15 cellular contexts compared by ENCODE assay signal in the genomic region with DNA sequence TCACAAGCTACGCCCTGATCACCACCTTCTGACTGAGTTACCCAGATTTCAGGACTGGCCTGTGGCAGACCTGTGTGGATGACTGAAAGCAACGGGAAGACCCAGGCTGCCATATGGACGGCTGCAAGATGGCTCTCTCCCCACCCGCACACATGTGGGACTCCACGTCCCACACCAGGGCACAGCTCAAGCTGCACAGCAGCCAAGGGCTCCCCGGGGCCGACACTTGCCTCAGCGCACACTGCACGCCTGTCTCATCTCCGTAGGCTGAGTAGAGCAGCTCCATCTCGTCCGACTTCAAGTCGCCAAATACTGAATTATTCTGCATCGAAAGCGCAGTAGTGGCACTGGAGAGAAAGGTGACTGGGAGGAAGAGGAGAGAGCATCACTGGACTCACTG. TPM values are rescaled to one million over a fixed set of nuclear protein-coding genes. Genes with fewer than 3 reads are reported as not detected.
DNase-seq lines count a peak whose midpoint lies in the region; ATAC-seq, FAIRE-seq and TF ChIP-seq lines count a peak whose summit lies in the region.
"Had no signal": no experiment of that assay in that cellular context is flagged by ENCODE, and none has a peak within 500 bp of the region (broad histone marks: within the 10 kb centered on the region; RNA-seq: fewer than 3 reads in every experiment).

No MANE protein-coding gene starts in this region.

- POLR2A ChIA-PET in SK-N-SH (lab: Yijun Ruan, JAX) = interaction anchor here (0.6 kb wide), 1 partner anchor 8 kb away, joined by 3 read pairs; no protein-coding TSS in a partner anchor

- no peak overlapping the region for H4K91ac ChIP-seq in trophoblast cell (ENCODE audit: low read depth, low read length)

- H2BK12ac ChIP-seq in trophoblast cell (ENCODE audit: low read length) = no peak overlapping the region

- H3K4me3 Mint-ChIP-seq in T-helper 17 cell = no peak overlapping the region
- no peak overlapping the region for H3K4me3 Mint-ChIP-seq in stimulated activated memory B cell treated with anti-CD40 and anti-IgM and Interleukin-4, amounts not matched to agents 10 μg/mL and 1 μg/mL and 100 μg/mL, for 72 hours

- H3K9ac ChIP-seq in SK-N-SH (no peak overlapping the region), trophoblast cell (ENCODE audit: low read length) (no peak overlapping the region)
- H3K9ac ChIP-seq: BLaER1 had no signal

- ATAC-seq in SK-N-SH treated with all-trans-retinoic acid at 6 μM for 48 hours (no peak), T-helper 17 cell (no peak), esophagus mucosa (peak; percentile 10), GM18870 (IDR thresholded peaks at IDR 0.05; ENCODE audit: unreplicated experiment) (no peak)
- ATAC-seq in stimulated activated memory B cell treated with anti-CD40 and anti-IgM and Interleukin-4, amounts not matched to agents 10 μg/mL and 1 μg/mL and 100 μg/mL, for 72 hours = no peak
- ATAC-seq: HCT116 had no signal

- H2AK5ac ChIP-seq in trophoblast cell (ENCODE audit: low read length) = no peak overlapping the region

- no peak for TF ChIP-seq EP300 in SK-N-SH (IDR thresholded peaks at IDR 0.05; ENCODE audit: borderline replicate concordance in 1 of 2, low read depth in 1 of 2, low read length in 1 of 2)

- WGBS in SK-N-SH (ENCODE audit: low lambda C conversion rate) = 97% methylated on average over 12 of the region's 15 CpGs
- WGBS in trophoblast cell (ENCODE audit: extremely low coverage, insufficient coverage, insufficient read length) = no CpG with 5 or more reads among the region's 15 CpGs

- no peak overlapping the region for H2BK120ac ChIP-seq in trophoblast cell (ENCODE audit: insufficient read depth, low read length, poor library complexity)

- H3K4me2 ChIP-seq in SK-N-SH = no peak overlapping the region
- H3K4me2 ChIP-seq in trophoblast cell (ENCODE audit: low read length) = no peak overlapping the region
- H3K4me2 ChIP-seq: BLaER1 had no signal

- TF ChIP-seq RAD21 in SK-N-SH (IDR thresholded peaks at IDR 0.05; ENCODE audit: low read length) = no peak

- peaks cover 23% of the 10 kb centered on the region; the same call in 1 of the 2 replicates for H3K79me2 ChIP-seq in SK-N-SH (ENCODE audit: insufficient read depth)
- H3K79me2 ChIP-seq in trophoblast cell (ENCODE audit: control insufficient read depth, insufficient read depth, low read length, poor library complexity) = no peaks in the 10 kb centered on the region

- H3K79me1 ChIP-seq in trophoblast cell (ENCODE audit: low read length) = no peaks in the 10 kb centered on the region

- H2BK5ac ChIP-seq in trophoblast cell (ENCODE audit: low read depth, low read length, poor library complexity) = no peak overlapping the region

- no peak overlapping the region for H3K4me3 ChIP-seq in SK-N-SH (ENCODE audit: low read depth in 2 of 2, low read length in 1 of 2)
- H3K4me3 ChIP-seq in trophoblast cell (ENCODE audit: low read depth, low read length) = no peak overlapping the region
- H3K4me3 ChIP-seq: BLaER1 had no signal

- CTCF ChIA-PET in SK-N-SH (lab: Yijun Ruan, JAX) = no interaction called here

- H3K18ac ChIP-seq in trophoblast cell (ENCODE audit: low read length) = peak overlapping the region; percentile 30

- no peak overlapping the region for H4K8ac ChIP-seq in trophoblast cell (ENCODE audit: low read depth, low read length)

- no peak overlapping the region for H3K4ac ChIP-seq in trophoblast cell (ENCODE audit: low read depth, low read length)

- no peaks in the 10 kb centered on the region for H3K9me2 ChIP-seq in SK-N-SH

- no peaks in the 10 kb centered on the region for H3F3A ChIP-seq in SK-N-SH (replicated peaks; ENCODE audit: insufficient read depth)

- H3K27ac Mint-ChIP-seq in T-helper 17 cell = peak overlapping the region; percentile 82
- H3K27ac Mint-ChIP-seq in stimulated activated memory B cell treated with anti-CD40 and anti-IgM and Interleukin-4, amounts not matched to agents 10 μg/mL and 1 μg/mL and 100 μg/mL, for 72 hours = no peak overlapping the region

- H3K36me3 ChIP-seq in SK-N-SH (replicated peaks in 1 of 2; ENCODE audit: control insufficient read depth in 1 of 2, insufficient read depth in 2 of 2, low read length in 1 of 2) = peaks cover 10 to 59% of the 10 kb centered on the region in 2 experiments
- peaks cover 62 to 68% of the 10 kb centered on the region in 2 experiments for H3K36me3 ChIP-seq in trophoblast cell (ENCODE audit: control insufficient read depth in 1 of 2, insufficient read depth in 2 of 2, low read length in 2 of 2)

- H3K23ac ChIP-seq in trophoblast cell (ENCODE audit: low read length) = no peak overlapping the region

- H4K20me1 ChIP-seq in SK-N-SH (ENCODE audit: insufficient read depth) = peaks cover 23% of the 10 kb centered on the region; the same call in 1 of the 2 replicates

- H3K36me3 Mint-ChIP-seq in T-helper 17 cell (ENCODE audit: low read depth) = peaks cover 14% of the 10 kb centered on the region
- H3K36me3 Mint-ChIP-seq in stimulated activated memory B cell treated with anti-CD40 and anti-IgM and Interleukin-4, amounts not matched to agents 10 μg/mL and 1 μg/mL and 100 μg/mL, for 72 hours = peaks cover 73% of the 10 kb centered on the region

- H3K14ac ChIP-seq in trophoblast cell (ENCODE audit: low read length) = no peak overlapping the region

- H2AFZ ChIP-seq in SK-N-SH (ENCODE audit: low read depth) (no peak overlapping the region), trophoblast cell (ENCODE audit: insufficient read depth, low read length, poor library complexity) (no peak overlapping the region)

- H4K12ac ChIP-seq in trophoblast cell (ENCODE audit: low read depth, low read length) = no peak overlapping the region

- H3K27me3 ChIP-seq in SK-N-SH (ENCODE audit: insufficient read depth) = no peaks in the 10 kb centered on the region
- H3K27me3 ChIP-seq in trophoblast cell (ENCODE audit: insufficient read depth, low read length) = no peaks in the 10 kb centered on the region
- H3K27me3 ChIP-seq: BLaER1 had no signal

- DNase-seq in SK-N-SH (peak; percentile 23), T-helper 17 cell (no peak), trophoblast cell (no peak), urothelium cell line (ENCODE audit: low spot score) (no peak)
- DNase-seq: 8988T, AML-193, Calu3, DMS 273 treated with DMSO at 0.1 percent for 48 hours had no signal

- no peak overlapping the region for H3K27ac ChIP-seq in SK-N-SH (ENCODE audit: low read depth in 2 of 2, low read length in 1 of 2)
- no peak overlapping the region for H3K27ac ChIP-seq in trophoblast cell (ENCODE audit: low read depth, low read length)
- H3K27ac ChIP-seq: BLaER1 had no signal

- H3K4me1 ChIP-seq in SK-N-SH (ENCODE audit: control insufficient read depth in 1 of 2, insufficient read depth in 2 of 2, low read depth in 1 of 2, low read length in 1 of 2) = no peaks in the 10 kb centered on the region
- H3K4me1 ChIP-seq in trophoblast cell (ENCODE audit: control insufficient read depth in 1 of 2, insufficient read depth in 2 of 2, low read length in 2 of 2) = no peaks in the 10 kb centered on the region
- H3K4me1 ChIP-seq: BLaER1 had no signal

- TF ChIP-seq CTCF in SK-N-SH (IDR thresholded peaks at IDR 0.05) = no peak

- FAIRE-seq in urothelium cell line (lab: Jason Lieb, UNC) = no peak
- FAIRE-seq: H54 had no signal

- peaks cover 8% of the 10 kb centered on the region for H3K9me3 Mint-ChIP-seq in stimulated activated memory B cell treated with anti-CD40 and anti-IgM and Interleukin-4, amounts not matched to agents 10 μg/mL and 1 μg/mL and 100 μg/mL, for 72 hours

- H3K27me3 Mint-ChIP-seq in T-helper 17 cell = no peaks in the 10 kb centered on the region
- H3K27me3 Mint-ChIP-seq in stimulated activated memory B cell treated with anti-CD40 and anti-IgM and Interleukin-4, amounts not matched to agents 10 μg/mL and 1 μg/mL and 100 μg/mL, for 72 hours = no peaks in the 10 kb centered on the region

- H3K4me1 Mint-ChIP-seq in T-helper 17 cell = peaks cover 22% of the 10 kb centered on the region
- H3K4me1 Mint-ChIP-seq in stimulated activated memory B cell treated with anti-CD40 and anti-IgM and Interleukin-4, amounts not matched to agents 10 μg/mL and 1 μg/mL and 100 μg/mL, for 72 hours = peaks cover 23% of the 10 kb centered on the region

- no peaks in the 10 kb centered on the region for H3K9me3 ChIP-seq in SK-N-SH
- no peaks in the 10 kb centered on the region for H3K9me3 ChIP-seq in T-helper 17 cell (ENCODE audit: control insufficient read depth, low read length, poor library complexity, severe bottlenecking)
- H3K9me3 ChIP-seq in trophoblast cell (ENCODE audit: insufficient read depth, low read depth, low read length) = peaks cover 3% of the 10 kb centered on the region

TF ChIP-seq in SK-N-SH, 30 proteins besides CTCF, POLR2A, EP300 and RAD21 (continues in another document):
- TF ChIP-seq, protein P1, sequence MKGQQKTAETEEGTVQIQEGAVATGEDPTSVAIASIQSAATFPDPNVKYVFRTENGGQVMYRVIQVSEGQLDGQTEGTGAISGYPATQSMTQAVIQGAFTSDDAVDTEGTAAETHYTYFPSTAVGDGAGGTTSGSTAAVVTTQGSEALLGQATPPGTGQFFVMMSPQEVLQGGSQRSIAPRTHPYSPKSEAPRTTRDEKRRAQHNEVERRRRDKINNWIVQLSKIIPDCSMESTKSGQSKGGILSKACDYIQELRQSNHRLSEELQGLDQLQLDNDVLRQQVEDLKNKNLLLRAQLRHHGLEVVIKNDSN (IDR thresholded peaks at IDR 0.05; ENCODE audit: borderline replicate concordance, low read depth) = no peak
- TF ChIP-seq JUND (IDR thresholded peaks at IDR 0.05) = no peak

TF ChIP-seq in SK-N-SH treated with all-trans-retinoic acid at 6 μM for 48 hours, 23 proteins besides CTCF, POLR2A, EP300 and RAD21 (continues in another document):
- no peak for TF ChIP-seq ARNTL (CRISPR knock-in tag; IDR thresholded peaks at IDR 0.05; ENCODE audit: borderline replicate concordance, low read depth)
- no peak for TF ChIP-seq ZFP3 (CRISPR knock-in tag; IDR thresholded peaks at IDR 0.05)
- no peak for TF ChIP-seq TOX (CRISPR knock-in tag; IDR thresholded peaks at IDR 0.05; ENCODE audit: borderline replicate concordance)
- no peak for TF ChIP-seq ZNF565 (CRISPR knock-in tag; conservative IDR thresholded peaks at IDR 0.05; ENCODE audit: low read depth)
- no peak for TF ChIP-seq GLIS3 (CRISPR knock-in tag; IDR thresholded peaks at IDR 0.05)

RNA-seq across cellular contexts. Expression of gene BRD9, which starts 14.5 kb away (rescaled TPM):
- polyA plus RNA-seq in SK-N-SH (2012; rRNA removed) = 17.5 and 19.5 TPM in 2 replicates
- 14.2 and 14.8 TPM in 2 replicates for polyA plus RNA-seq in SK-N-SH (2012; cell fraction: cytosol; rRNA removed)
- polyA plus RNA-seq in SK-N-SH (2012; cell fraction: nucleus; rRNA removed) = 67.3 and 75.1 TPM in 2 replicates
- 100 to 1,000 TPM; 179 to 200 TPM for total RNA-seq in T-helper 17 cell
- 21.2 TPM for total RNA-seq in esophagus mucosa
- 22.7 and 23.8 TPM in 2 replicates for polyA plus RNA-seq in trophoblast cell (2013)

RNA-seq across cellular contexts. Expression of gene TRIP13, which starts 14.6 kb away (rescaled TPM):
- polyA plus RNA-seq in SK-N-SH (2012; rRNA removed) = 21.2 and 24.1 TPM in 2 replicates
- 22.3 and 22.7 TPM in 2 replicates for polyA plus RNA-seq in SK-N-SH (2012; cell fraction: cytosol; rRNA removed)
- polyA plus RNA-seq in SK-N-SH (2012; cell fraction: nucleus; rRNA removed) = 20.1 and 28.8 TPM in 2 replicates
- total RNA-seq in T-helper 17 cell (1 to 10 TPM; 1.0 to 2.6 TPM), esophagus mucosa (12.5 TPM)
- 21.5 and 22.0 TPM in 2 replicates for polyA plus RNA-seq in trophoblast cell (2013)

RNA-seq across cellular contexts. Expression of gene ZDHHC11, which starts 27.3 kb away (rescaled TPM):
- 0.65 and 0.76 TPM in 2 replicates for polyA plus RNA-seq in SK-N-SH (2012; rRNA removed)
- 0.13 and 0.39 TPM in 2 replicates for polyA plus RNA-seq in SK-N-SH (2012; cell fraction: cytosol; rRNA removed)
- 7.1 and 7.4 TPM in 2 replicates for polyA plus RNA-seq in SK-N-SH (2012; cell fraction: nucleus; rRNA removed)
- total RNA-seq in T-helper 17 cell (10 to 100 TPM; 27.7 to 37.1 TPM), esophagus mucosa (11.2 TPM)
- 5.3 and 5.4 TPM in 2 replicates for polyA plus RNA-seq in trophoblast cell (2013)
